In the genomic region with DNA sequence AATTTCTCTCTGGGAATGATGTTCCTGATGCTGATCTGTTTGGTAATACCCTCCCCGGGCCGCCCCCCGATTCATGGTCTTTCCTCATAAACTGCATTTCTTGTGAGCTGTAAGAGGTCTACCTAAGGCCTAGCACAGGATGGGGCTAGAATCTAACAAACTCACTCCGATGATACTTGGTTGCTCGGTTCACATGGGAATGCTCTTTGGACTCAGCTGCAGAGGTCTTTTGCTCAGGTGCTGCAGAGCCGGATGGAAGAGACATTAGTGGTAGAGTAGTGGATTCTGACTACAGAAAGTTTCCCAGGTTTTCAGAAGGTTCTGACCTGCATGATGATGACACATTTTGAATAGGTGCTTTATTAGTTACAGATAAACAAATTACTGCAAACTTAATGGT, we compare ENCODE assay signal across 29 cellular contexts. TPM values are rescaled to one million over a fixed set of nuclear protein-coding genes. Genes with fewer than 3 reads are reported as not detected.
DNase-seq lines count a peak whose midpoint lies in the region; ATAC-seq and TF ChIP-seq lines count a peak whose summit lies in the region.
"Had no signal": no experiment of that assay in that cellular context is flagged by ENCODE, and none has a peak within 500 bp of the region (broad histone marks: within the 10 kb centered on the region; RNA-seq: fewer than 3 reads in every experiment).

No MANE protein-coding gene starts in this region.

- H3K27me3 ChIP-seq in liver (ENCODE audit: control insufficient read depth in 4 of 4, insufficient read depth in 4 of 4, low read length in 3 of 4) = no peaks in the 10 kb centered on the region
- H3K27me3 ChIP-seq in endodermal cell (ENCODE audit: control insufficient read depth, insufficient read depth, low read length, poor library complexity, severe bottlenecking) = no peaks in the 10 kb centered on the region
- H3K27me3 ChIP-seq: BE2C, BLaER1 had no signal

- H3K9ac ChIP-seq in liver (ENCODE audit: low read depth in 1 of 2, low read length in 2 of 2) (no peak overlapping the region), endodermal cell (ENCODE audit: extremely low read depth, low read length, poor library complexity, severe bottlenecking) (no peak overlapping the region)
- H3K9ac ChIP-seq: BLaER1 had no signal

- peaks cover 9 to 49% (median 18%) of the 10 kb centered on the region in 4 donors for H3K36me3 ChIP-seq in liver (ENCODE audit: control insufficient read depth in 4 of 4, insufficient read depth in 3 of 4, low read depth in 1 of 4, low read length in 3 of 4)
- H3K36me3 ChIP-seq in endodermal cell (ENCODE audit: control insufficient read depth, insufficient read depth, low read length) = peaks cover 80% of the 10 kb centered on the region

- peak; percentile 12 to 38 for TF ChIP-seq RAD21 in liver (IDR thresholded peaks at IDR 0.05)

- H3K27me3 Mint-ChIP-seq in activated naive CD8-positive, alpha-beta T cell = no peaks in the 10 kb centered on the region
- no peaks in the 10 kb centered on the region for H3K27me3 Mint-ChIP-seq in activated naive CD8-positive, alpha-beta T cell treated with anti-CD3 and anti-CD28 coated beads, Interleukin-2, amount 50 U/mL, for 24 hours
- H3K27me3 Mint-ChIP-seq in endodermal cell (ENCODE audit: insufficient read depth) = no peaks in the 10 kb centered on the region
- H3K27me3 Mint-ChIP-seq: CD4-positive, alpha-beta memory T cell; CD4-positive, CD25-positive, alpha-beta regulatory T cell had no signal

- H3K4me1 ChIP-seq in liver (ENCODE audit: control insufficient read depth in 4 of 4, insufficient read depth in 4 of 4, low read length in 3 of 4) (peaks cover 0 to 16% (median 4%) of the 10 kb centered on the region in 4 donors), endodermal cell (ENCODE audit: control insufficient read depth, insufficient read depth, low read length) (no peaks in the 10 kb centered on the region)
- H3K4me1 ChIP-seq: BE2C, BLaER1 had no signal

- H3K4me1 Mint-ChIP-seq in activated naive CD8-positive, alpha-beta T cell (ENCODE audit: low read depth) = peaks cover 19% of the 10 kb centered on the region
- H3K4me1 Mint-ChIP-seq in activated naive CD8-positive, alpha-beta T cell treated with anti-CD3 and anti-CD28 coated beads, Interleukin-2, amount 50 U/mL, for 24 hours = peaks cover 21% of the 10 kb centered on the region
- H3K4me1 Mint-ChIP-seq in endodermal cell = no peaks in the 10 kb centered on the region

- H3K27ac ChIP-seq in liver (ENCODE audit: low read depth in 1 of 2, low read length in 2 of 2) (peak overlapping the region in 1 of 2 donors; percentile 19), endodermal cell (ENCODE audit: low read depth, low read length) (no peak overlapping the region)
- H3K27ac ChIP-seq: BLaER1 had no signal

- no peak for DNase-seq in activated naive CD8-positive, alpha-beta T cell treated with anti-CD3 and anti-CD28 coated beads, Interleukin-2, amount 50 U/mL, for 24 hours
- DNase-seq in left lobe of liver (ENCODE audit: low spot score) (no peak), endodermal cell (no peak), HUDEP-2 (lab: John Stamatoyannopoulos, UW; ENCODE audit: unreplicated experiment in 76 of 76) (no peak), hippocampal formation (lab: John Stamatoyannopoulos, UW) (no peak)
- DNase-seq: 8988T; ACHN; BE2C; C1 segment of cervical spinal cord; CD4-positive, alpha-beta memory T cell; CD4-positive, CD25-positive, alpha-beta regulatory T cell; CD8-positive, alpha-beta memory T cell; COR-L47; DMS 273 treated with DMSO at 0.1 percent for 48 hours; DMS153; DMS53; DMS79; DND-41; EL; GDM1 had no signal

- peak overlapping the region; percentile 13 for H3K27ac Mint-ChIP-seq in activated naive CD8-positive, alpha-beta T cell
- H3K27ac Mint-ChIP-seq in activated naive CD8-positive, alpha-beta T cell treated with anti-CD3 and anti-CD28 coated beads, Interleukin-2, amount 50 U/mL, for 24 hours = no peak overlapping the region
- H3K27ac Mint-ChIP-seq in endodermal cell = no peak overlapping the region
- H3K27ac Mint-ChIP-seq: CD4-positive, CD25-positive, alpha-beta regulatory T cell had no signal

- no peak for ATAC-seq in activated naive CD8-positive, alpha-beta T cell treated with anti-CD3 and anti-CD28 coated beads, Interleukin-2, amount 50 U/mL, for 24 hours
- ATAC-seq in left lobe of liver = peak; percentile 88
- ATAC-seq: GM12878 had no signal

- peaks cover 9% of the 10 kb centered on the region for H3K36me3 Mint-ChIP-seq in activated naive CD8-positive, alpha-beta T cell
- H3K36me3 Mint-ChIP-seq in activated naive CD8-positive, alpha-beta T cell treated with anti-CD3 and anti-CD28 coated beads, Interleukin-2, amount 50 U/mL, for 24 hours (ENCODE audit: low read depth) = peaks cover 55% of the 10 kb centered on the region
- H3K36me3 Mint-ChIP-seq in endodermal cell (ENCODE audit: low read depth) = peaks cover 78% of the 10 kb centered on the region

- H3K4me3 ChIP-seq in liver (ENCODE audit: low read depth in 1 of 3, low read length in 3 of 3) = no peak overlapping the region
- H3K4me3 ChIP-seq in endodermal cell (ENCODE audit: low read length) = no peak overlapping the region
- H3K4me3 ChIP-seq: BLaER1, GM12878 had no signal

- no peak overlapping the region for H3K4me3 Mint-ChIP-seq in activated naive CD8-positive, alpha-beta T cell
- no peak overlapping the region for H3K4me3 Mint-ChIP-seq in activated naive CD8-positive, alpha-beta T cell treated with anti-CD3 and anti-CD28 coated beads, Interleukin-2, amount 50 U/mL, for 24 hours
- no peak overlapping the region for H3K4me3 Mint-ChIP-seq in endodermal cell
- H3K4me3 Mint-ChIP-seq: CD14-positive monocyte; CD4-positive, alpha-beta memory T cell; CD4-positive, CD25-positive, alpha-beta regulatory T cell; CD8-positive, alpha-beta memory T cell had no signal

- WGBS in liver = 68% methylated on average over 6 of the region's 6 CpGs
- 90 to 94% methylated on average over 5 to 6 of the region's 6 CpGs for WGBS in endodermal cell (ENCODE audit: insufficient coverage in 1 of 2, insufficient read length in 1 of 2), 2 experiments

- TF ChIP-seq CTCF in liver (IDR thresholded peaks at IDR 0.05; ENCODE audit: low read depth, low read length, missing input control) (no peak), endodermal cell (conservative IDR thresholded peaks at IDR 0.05) (no peak)

- no peaks in the 10 kb centered on the region for H3K9me3 Mint-ChIP-seq in activated naive CD8-positive, alpha-beta T cell (ENCODE audit: low read depth)
- no peaks in the 10 kb centered on the region for H3K9me3 Mint-ChIP-seq in activated naive CD8-positive, alpha-beta T cell treated with anti-CD3 and anti-CD28 coated beads, Interleukin-2, amount 50 U/mL, for 24 hours
- no peaks in the 10 kb centered on the region for H3K9me3 Mint-ChIP-seq in endodermal cell
- H3K9me3 Mint-ChIP-seq: CD14-positive monocyte; CD8-positive, alpha-beta memory T cell had no signal

- H3K9me3 ChIP-seq in liver (ENCODE audit: control insufficient read depth in 4 of 4, low read length in 3 of 4) = no peaks in the 10 kb centered on the region
- H3K9me3 ChIP-seq in endodermal cell (ENCODE audit: control insufficient read depth, low read length) = no peaks in the 10 kb centered on the region
- H3K9me3 ChIP-seq: BE2C, BLaER1 had no signal

TF ChIP-seq in liver, 16 proteins besides CTCF, POLR2A, EP300 and RAD21 (continues in another document):
- no peak for TF ChIP-seq GABPA (IDR thresholded peaks at IDR 0.05 in 1 of 2, conservative IDR thresholded peaks at IDR 0.05 in 1 of 2)
- TF ChIP-seq, protein P1, sequence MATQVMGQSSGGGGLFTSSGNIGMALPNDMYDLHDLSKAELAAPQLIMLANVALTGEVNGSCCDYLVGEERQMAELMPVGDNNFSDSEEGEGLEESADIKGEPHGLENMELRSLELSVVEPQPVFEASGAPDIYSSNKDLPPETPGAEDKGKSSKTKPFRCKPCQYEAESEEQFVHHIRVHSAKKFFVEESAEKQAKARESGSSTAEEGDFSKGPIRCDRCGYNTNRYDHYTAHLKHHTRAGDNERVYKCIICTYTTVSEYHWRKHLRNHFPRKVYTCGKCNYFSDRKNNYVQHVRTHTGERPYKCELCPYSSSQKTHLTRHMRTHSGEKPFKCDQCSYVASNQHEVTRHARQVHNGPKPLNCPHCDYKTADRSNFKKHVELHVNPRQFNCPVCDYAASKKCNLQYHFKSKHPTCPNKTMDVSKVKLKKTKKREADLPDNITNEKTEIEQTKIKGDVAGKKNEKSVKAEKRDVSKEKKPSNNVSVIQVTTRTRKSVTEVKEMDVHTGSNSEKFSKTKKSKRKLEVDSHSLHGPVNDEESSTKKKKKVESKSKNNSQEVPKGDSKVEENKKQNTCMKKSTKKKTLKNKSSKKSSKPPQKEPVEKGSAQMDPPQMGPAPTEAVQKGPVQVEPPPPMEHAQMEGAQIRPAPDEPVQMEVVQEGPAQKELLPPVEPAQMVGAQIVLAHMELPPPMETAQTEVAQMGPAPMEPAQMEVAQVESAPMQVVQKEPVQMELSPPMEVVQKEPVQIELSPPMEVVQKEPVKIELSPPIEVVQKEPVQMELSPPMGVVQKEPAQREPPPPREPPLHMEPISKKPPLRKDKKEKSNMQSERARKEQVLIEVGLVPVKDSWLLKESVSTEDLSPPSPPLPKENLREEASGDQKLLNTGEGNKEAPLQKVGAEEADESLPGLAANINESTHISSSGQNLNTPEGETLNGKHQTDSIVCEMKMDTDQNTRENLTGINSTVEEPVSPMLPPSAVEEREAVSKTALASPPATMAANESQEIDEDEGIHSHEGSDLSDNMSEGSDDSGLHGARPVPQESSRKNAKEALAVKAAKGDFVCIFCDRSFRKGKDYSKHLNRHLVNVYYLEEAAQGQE (IDR thresholded peaks at IDR 0.05) = no peak

RNA-seq across cellular contexts. Expression of a gene that starts 8.3 kb away (rescaled TPM):
- total RNA-seq in left lobe of liver = 0.08 TPM
- total RNA-seq in liver = under 1 TPM; 0.05 to 0.08 TPM
- not detected for polyA plus RNA-seq in liver
- under 1 TPM; 0.20 to 0.66 TPM for total RNA-seq in endodermal cell
- polyA plus RNA-seq in endodermal cell (2013, experiment 1 of 2) = 0.53 TPM
- 0.46 TPM for polyA plus RNA-seq in endodermal cell (2013, experiment 2 of 2)
- total RNA-seq: Daoy, G401 had no signal
- polyA plus RNA-seq: CD14-positive monocyte; CD4-positive, alpha-beta memory T cell; CD8-positive, alpha-beta memory T cell had no signal

RNA-seq across cellular contexts. Expression of a gene that starts 9.4 kb away (rescaled TPM):
- total RNA-seq in left lobe of liver = 4.0 TPM
- total RNA-seq in liver = 1 to 10 TPM; 2.6 to 4.4 TPM
- polyA plus RNA-seq in liver = 1 to 10 TPM; 2.7 to 5.8 TPM
- total RNA-seq in endodermal cell = 1 to 10 TPM; 4.8 to 7.3 TPM
- 8.7 TPM for polyA plus RNA-seq in endodermal cell (2013, experiment 1 of 2)
- polyA plus RNA-seq in endodermal cell (2013, experiment 2 of 2) = 11.8 TPM

RNA-seq across cellular contexts. Expression of a gene that starts 9.7 kb away (rescaled TPM):
- total RNA-seq in left lobe of liver (26.5 TPM), liver (10 to 100 TPM; 24.5 to 28.0 TPM), endodermal cell (10 to 100 TPM; 51.7 to 68.3 TPM)
- polyA plus RNA-seq in liver = 10 to 100 TPM; 14.9 to 20.9 TPM
- polyA plus RNA-seq in endodermal cell (2013, experiment 1 of 2) = 82.0 TPM
- 76.1 TPM for polyA plus RNA-seq in endodermal cell (2013, experiment 2 of 2)

RNA-seq across cellular contexts. Expression of a gene that starts 36.5 kb away (rescaled TPM):
- total RNA-seq in left lobe of liver (not detected), liver (1 to 10 TPM in 1 of 2 donors, not detected in 1; 5.1 TPM), endodermal cell (10 to 100 TPM; 31.6 to 32.6 TPM)
- under 1 TPM in 1 of 2 donors, not detected in 1; 0.14 TPM for polyA plus RNA-seq in liver
- 7.2 TPM for polyA plus RNA-seq in endodermal cell (2013, experiment 1 of 2)
- polyA plus RNA-seq in endodermal cell (2013, experiment 2 of 2) = 7.2 TPM
- total RNA-seq: A673; CD4-positive, alpha-beta memory T cell; CD4-positive, CD25-positive, alpha-beta regulatory T cell; CD8-positive, alpha-beta memory T cell; Daoy; GM12878 had no signal
- polyA plus RNA-seq: AG04450; CD14-positive monocyte; CD4-positive, alpha-beta memory T cell; CD4-positive, CD25-positive, alpha-beta regulatory T cell; CD8-positive, alpha-beta memory T cell; GM12878 had no signal

RNA-seq across cellular contexts. Expression of a gene that starts 40.4 kb away (rescaled TPM):
- total RNA-seq in left lobe of liver (15.1 TPM), liver (10 to 100 TPM; 10.8 to 96.9 TPM), endodermal cell (1 to 10 TPM; 5.1 to 5.7 TPM)
- 1 to 10 TPM; 3.9 to 7.2 TPM for polyA plus RNA-seq in liver
- 3.4 TPM for polyA plus RNA-seq in endodermal cell (2013, experiment 1 of 2)
- 2.6 TPM for polyA plus RNA-seq in endodermal cell (2013, experiment 2 of 2)
